Comparison of ENCODE assay signal across 18 cellular contexts in genomic region chr11:43404836-43405479, GRCh38. TPM values are rescaled to one million over a fixed set of nuclear protein-coding genes. Genes with fewer than 3 reads are reported as not detected.
DNase-seq lines count a peak whose midpoint lies in the region; ATAC-seq and TF ChIP-seq lines count a peak whose summit lies in the region.
"Had no signal": no experiment of that assay in that cellular context is flagged by ENCODE, and none has a peak within 500 bp of the region (broad histone marks: within the 10 kb centered on the region; RNA-seq: fewer than 3 reads in every experiment).

No MANE protein-coding gene starts in this region.

- H3F3A ChIP-seq in GM23338 (replicated peaks; ENCODE audit: low read depth): no peaks in the 10 kb centered on the region

- H4K20me1 ChIP-seq in GM23338 (replicated peaks; ENCODE audit: insufficient read depth): no peaks in the 10 kb centered on the region
- no peaks in the 10 kb centered on the region for H4K20me1 ChIP-seq in Karpas-422 (ENCODE audit: insufficient read depth, low read depth, low read length)

- peak overlapping the region; percentile 91; the same call in 1 of the 2 replicates for H3K27ac Mint-ChIP-seq in GM23338
- H3K27ac Mint-ChIP-seq in effector memory CD8-positive, alpha-beta T cell: no peak overlapping the region

- no peak overlapping the region for H2AFZ ChIP-seq in GM23338
- no peak overlapping the region for H2AFZ ChIP-seq in Karpas-422 (ENCODE audit: low read length)

- peaks cover 40% of the 10 kb centered on the region; the same call in 2 of the 3 replicates for H3K36me3 Mint-ChIP-seq in GM23338 (ENCODE audit: low read depth)
- H3K36me3 Mint-ChIP-seq in effector memory CD8-positive, alpha-beta T cell (ENCODE audit: insufficient read depth): peaks cover 62% of the 10 kb centered on the region

- H3K9ac ChIP-seq in Karpas-422 (ENCODE audit: low read length): no peak overlapping the region

- ATAC-seq in GM23338 (no peak), HG02981 (IDR thresholded peaks at IDR 0.05; ENCODE audit: unreplicated experiment) (no peak), HG03521 (IDR thresholded peaks at IDR 0.05; ENCODE audit: unreplicated experiment) (no peak)
- no peak for ATAC-seq in effector memory CD8-positive, alpha-beta T cell (replicated peaks)

- H3K4me1 ChIP-seq in GM23338 (ENCODE audit: insufficient read depth) (peaks cover under 1% of the 10 kb centered on the region; the same call in 1 of the 2 replicates), Karpas-422 (ENCODE audit: low read length) (no peaks in the 10 kb centered on the region)

- H3K27ac ChIP-seq in GM23338 (ENCODE audit: low read depth): no peak overlapping the region
- no peak overlapping the region for H3K27ac ChIP-seq in Karpas-422 (ENCODE audit: low read length)
- peak overlapping the region; percentile 76 for H3K27ac ChIP-seq in epithelial cell of prostate

- no peaks in the 10 kb centered on the region for H3K9me3 ChIP-seq in Karpas-422 (ENCODE audit: low read length)
- H3K9me3 ChIP-seq: Caco-2 had no signal

- H3K4me1 Mint-ChIP-seq in GM23338: peaks cover 9% of the 10 kb centered on the region; the same call in 2 of the 3 replicates
- H3K4me1 Mint-ChIP-seq in effector memory CD8-positive, alpha-beta T cell (ENCODE audit: low read depth in 2 of 2): no peaks in the 10 kb centered on the region

- DNase-seq in GM23338 (ENCODE audit: low spot score) (no peak), Karpas-422 (peak; percentile 43), epithelial cell of prostate (ENCODE audit: low read depth, low spot score) (no peak), myocyte (ENCODE audit: low read depth) (peak; percentile 1)
- DNase-seq in effector memory CD8-positive, alpha-beta T cell: no peak
- DNase-seq: Caco-2, DMS153, IMR-90, Kasumi-1, MV-4-11, NCI-H1417, NCI-H1930, NCI-H526 treated with DMSO at 0.1 percent for 48 hours, OCI-M1, RPMI8226, SIG-M5 had no signal

- H3K27me3 Mint-ChIP-seq in GM23338 (ENCODE audit: insufficient read depth, low read depth, poor library complexity): no peaks in the 10 kb centered on the region
- no peaks in the 10 kb centered on the region for H3K27me3 Mint-ChIP-seq in effector memory CD8-positive, alpha-beta T cell

- H3K27me3 ChIP-seq in GM23338 (ENCODE audit: insufficient read depth) (no peaks in the 10 kb centered on the region), Karpas-422 (ENCODE audit: low read length) (no peaks in the 10 kb centered on the region)

- H3K9me3 Mint-ChIP-seq in GM23338: no peaks in the 10 kb centered on the region
- no peaks in the 10 kb centered on the region for H3K9me3 Mint-ChIP-seq in effector memory CD8-positive, alpha-beta T cell

- no peak overlapping the region for H3K4me3 ChIP-seq in GM23338
- no peak overlapping the region for H3K4me3 ChIP-seq in Karpas-422 (ENCODE audit: low read length)

- no peak overlapping the region for H3K4me3 Mint-ChIP-seq in GM23338
- no peak overlapping the region for H3K4me3 Mint-ChIP-seq in effector memory CD8-positive, alpha-beta T cell

- TF ChIP-seq CTCF in GM23338 (conservative IDR thresholded peaks at IDR 0.05; ENCODE audit: low read depth in 2 of 2): no peak

- H3K4me2 ChIP-seq in GM23338 (no peak overlapping the region), Karpas-422 (ENCODE audit: low read depth, low read length, poor library complexity, severe bottlenecking) (no peak overlapping the region)

- H3K36me3 ChIP-seq in GM23338 (ENCODE audit: insufficient read depth) (peaks cover 46% of the 10 kb centered on the region), Karpas-422 (ENCODE audit: insufficient read depth, low read length) (peaks cover 72% of the 10 kb centered on the region)

- no peaks in the 10 kb centered on the region for H3K79me2 ChIP-seq in GM23338 (replicated peaks; ENCODE audit: insufficient read depth)
- no peaks in the 10 kb centered on the region for H3K79me2 ChIP-seq in Karpas-422 (ENCODE audit: low read length)

- H3K9me2 ChIP-seq in GM23338 (ENCODE audit: insufficient read depth) (no peaks in the 10 kb centered on the region), Karpas-422 (replicated peaks; ENCODE audit: insufficient read depth, low read length) (no peaks in the 10 kb centered on the region)

TF ChIP-seq in GM23338, 12 proteins besides CTCF, POLR2A, EP300 and RAD21:
- TF ChIP-seq ETS1 (IDR thresholded peaks at IDR 0.05) (no peak), NANOG (IDR thresholded peaks at IDR 0.05; ENCODE audit: borderline replicate concordance) (no peak), ZNF462 (CRISPR knock-in tag; IDR thresholded peaks at IDR 0.05) (no peak), POLR2AphosphoS5 (IDR thresholded peaks at IDR 0.05; ENCODE audit: low read depth) (no peak), EZH2phosphoT487 (IDR thresholded peaks at IDR 0.05; ENCODE audit: unreplicated experiment) (no peak)

RNA-seq across cellular contexts. Expression of gene TTC17, which starts 46.2 kb away (rescaled TPM):
- total RNA-seq in GM23338 (2014; rRNA removed; shearing (Covaris generic)): 73.3 and 87.9 TPM in 2 replicates
- polyA plus RNA-seq in GM23338 (2016; fragmentation: Nextera tagmentation; extraction: Ambion mirVana): 49.9 and 59.3 TPM in 2 replicates
- 128 and 154 TPM in 2 replicates for total RNA-seq in Karpas-422 (2014; rRNA removed; shearing (Covaris generic); ENCODE audit: low replicate concordance)
- total RNA-seq in myocyte: 48.2 and 56.1 TPM in 2 replicates
- polyA plus RNA-seq in myocyte (2012): 28.7 TPM

Comparison
In these comparisons a context has a peak if more than half of its experiments do, and no peak if none do; other contexts are left out.
1. DNase-seq: peak in Karpas-422 (single experiment) and myocyte (single experiment); none in GM23338 (single experiment), epithelial cell of prostate (single experiment) and effector memory CD8-positive, alpha-beta T cell (0 of 3).